In the genomic region with DNA sequence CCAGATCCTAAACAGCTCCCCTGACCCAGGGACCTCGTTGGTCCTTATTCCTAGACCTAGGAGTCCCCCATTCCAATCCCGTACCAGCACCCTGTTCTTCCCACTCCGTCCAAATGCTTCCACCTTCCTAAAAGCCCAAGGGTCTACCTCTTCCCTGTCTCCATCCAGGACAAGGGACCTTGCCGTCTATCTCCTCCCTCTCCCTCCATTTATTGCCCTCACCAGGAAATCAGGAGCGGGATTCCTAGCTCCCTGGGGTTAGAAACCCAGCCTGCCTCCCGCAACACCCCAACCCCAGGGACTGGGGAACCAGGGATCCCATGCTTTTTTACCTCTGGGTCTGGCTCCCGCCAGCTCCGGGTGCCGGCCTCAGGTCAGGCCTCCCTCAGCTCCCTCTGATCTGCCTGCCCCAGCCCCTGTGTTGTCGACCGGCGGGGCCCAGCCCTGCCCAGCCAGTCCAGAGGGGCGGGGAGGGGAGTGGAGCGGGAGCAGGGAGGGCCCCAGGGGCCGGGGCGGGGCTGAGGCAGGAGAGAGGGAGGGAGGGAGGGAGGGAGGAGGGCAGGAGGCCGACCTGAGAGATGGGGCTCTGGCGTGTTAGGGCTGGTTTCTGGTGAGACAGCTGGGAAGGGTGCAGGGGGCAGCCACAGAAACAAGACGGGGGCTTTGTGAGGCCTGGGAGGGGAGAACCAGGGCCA, we compare ENCODE assay signal across 8 cellular contexts. TPM values are rescaled to one million over a fixed set of nuclear protein-coding genes. Genes with fewer than 3 reads are reported as not detected.
A peak's percentile ranks its signal among the peaks of the same experiment; 100 is the strongest.
DNase-seq lines count a peak whose midpoint lies in the region; ATAC-seq and TF ChIP-seq lines count a peak whose summit lies in the region.

Gene B3GNT8 (minus strand): TSS at position 423 of the 695 bp plus-strand sequence. CDS start 596 bp downstream, outside the sequence.

- TF ChIP-seq POLR2A in transverse colon (IDR thresholded peaks at IDR 0.05), result peak; percentile 98

- no peak for TF ChIP-seq EP300 in transverse colon (IDR thresholded peaks at IDR 0.05; ENCODE audit: low read depth)

- H3K4me1 Mint-ChIP-seq in neural crest cell, result peaks cover 5% of the 10 kb centered on the region

- H3K4me1 ChIP-seq in transverse colon, result peaks cover 19 to 45% (median 38%) of the 10 kb centered on the region in 4 donors

- peak within 1 kb of the TSS; percentile 27 for H3K27ac Mint-ChIP-seq in neural crest cell (ENCODE audit: unreplicated experiment)

- peaks cover 0 to 6% (median 2%) of the 10 kb centered on the region in 4 donors for H3K36me3 ChIP-seq in transverse colon

- no peaks in the 10 kb centered on the region for H3K27me3 ChIP-seq in transverse colon

- no peaks in the 10 kb centered on the region for H3K9me3 Mint-ChIP-seq in neural crest cell

- H3K36me3 Mint-ChIP-seq in neural crest cell (ENCODE audit: low read depth), result peaks cover under 1% of the 10 kb centered on the region

- 10 to 18% methylated on average over 2 to 19 of the region's 19 CpGs for WGBS in transverse colon (ENCODE audit: low coverage in 1 of 2), 2 donors

- H3K4me3 Mint-ChIP-seq in neural crest cell, result peak within 1 kb of the TSS; percentile 49

- no peak for TF ChIP-seq CTCF in fibroblast of the aortic adventitia (IDR thresholded peaks at IDR 0.05; ENCODE audit: insufficient read depth, low read length)
- no peak for TF ChIP-seq CTCF in neural crest cell (conservative IDR thresholded peaks at IDR 0.05)
- no peak for TF ChIP-seq CTCF in transverse colon (IDR thresholded peaks at IDR 0.05)

- H3K27ac ChIP-seq in transverse colon, result peak within 1 kb of the TSS; percentile 86 to 94 (median 90)

- DNase-seq in NCI-H526 treated with DMSO at 0.1 percent for 48 hours (lab: John Stamatoyannopoulos, UW), result peak; percentile 28
- DNase-seq in activated T-helper 9 cell treated with anti-CD3 and anti-CD28 coated beads, Interleukin-2, amount 50 U/mL, for 16 hours (ENCODE audit: low read depth), result peak; percentile 34
- peak; percentile 64 for DNase-seq in fibroblast of the aortic adventitia (ENCODE audit: low read depth)
- peak; percentile 44 for DNase-seq in neural crest cell (ENCODE audit: low read depth, low spot score)
- DNase-seq in transverse colon, result peak; percentile 94
- no peak for DNase-seq in SW 1271 (lab: John Stamatoyannopoulos, UW)

- no peaks in the 10 kb centered on the region for H3K9me3 ChIP-seq in transverse colon

- no peaks in the 10 kb centered on the region for H3K27me3 Mint-ChIP-seq in neural crest cell (ENCODE audit: low read depth)

- ATAC-seq in GM18907 (IDR thresholded peaks at IDR 0.05; ENCODE audit: unreplicated experiment) (peak; percentile 36), GM19023 (IDR thresholded peaks at IDR 0.05; ENCODE audit: unreplicated experiment) (no peak)

- in situ Hi-C loops in transverse colon (cut with MboI; ENCODE audit: low pct_ligation_motif_present in 1 of 4, low pct_unique_long_range_greater_than_20kb in 1 of 4, low sequenced_read_pairs in 3 of 4), result no loop called here

- intact Hi-C loops in transverse colon (cut with DNase I; ENCODE audit: low total_unique reads), result no loop called here

- H3K4me3 ChIP-seq in fibroblast of the aortic adventitia (ENCODE audit: low read depth, low read length) (peak within 1 kb of the TSS; percentile 62), transverse colon (peak within 1 kb of the TSS; percentile 46 to 74 (median 60))

RNA-seq across cellular contexts. Expression of gene B3GNT8, which starts in this region (rescaled TPM):
- total RNA-seq in fibroblast of the aortic adventitia (ENCODE audit: low replicate concordance), result 1.5 and 2.1 TPM in 2 replicates
- 0.86 TPM in 2 replicates for total RNA-seq in neural crest cell
- total RNA-seq in transverse colon, result 100 to 1,000 TPM in 1 of 4 donors, 10 to 100 TPM in 3; 18.5 to 225 (median 49.1) TPM

Comparison
In these comparisons a context has a peak if more than half of its experiments do, and no peak if none do; other contexts are left out.
1. Peak in DNase-seq in neural crest cell; RNA of the gene not detected or under 1 TPM.
2. DNase-seq: peak in NCI-H526 treated with DMSO at 0.1 percent for 48 hours (single experiment), activated T-helper 9 cell treated with anti-CD3 and anti-CD28 coated beads, Interleukin-2, amount 50 U/mL, for 16 hours (single experiment), fibroblast of the aortic adventitia (single experiment) and transverse colon (single experiment); none in SW 1271 (0 of 2).